ENCODE assay signal across 19 cellular contexts in genomic region chr4:37473807-37474206, GRCh38.
DNase-seq lines count a peak whose midpoint lies in the region; FAIRE-seq and TF ChIP-seq lines count a peak whose summit lies in the region.
"Had no signal": no experiment of that assay in that cellular context is flagged by ENCODE, and none has a peak within 500 bp of the region (broad histone marks: within the 10 kb centered on the region; RNA-seq: fewer than 3 reads in every experiment).

No MANE protein-coding gene starts in this region.

- H3K27ac ChIP-seq in HEK293 (ENCODE audit: extremely low read depth, low read depth, low read length) (no peak overlapping the region), neural progenitor cell (no peak overlapping the region)
- H3K27ac ChIP-seq: GM23248 had no signal

- H3K27me3 ChIP-seq in neural progenitor cell = no peaks in the 10 kb centered on the region

- H3K9ac ChIP-seq in neural progenitor cell = no peak overlapping the region
- H3K9ac ChIP-seq: GM23248 had no signal

- H3K4me3 Mint-ChIP-seq in Calu3 (ENCODE audit: low read depth, unreplicated experiment) (peak overlapping the region; percentile 32), neural progenitor cell (no peak overlapping the region)
- H3K4me3 Mint-ChIP-seq: CD4-positive, alpha-beta memory T cell had no signal

- H3F3A ChIP-seq in neural progenitor cell (ENCODE audit: low read depth) = no peaks in the 10 kb centered on the region

- H3K4me1 ChIP-seq in HEK293 (ENCODE audit: control insufficient read depth, insufficient read depth, low read length) (no peaks in the 10 kb centered on the region), neural progenitor cell (no peaks in the 10 kb centered on the region)

- H3K27ac Mint-ChIP-seq in Calu3 (ENCODE audit: unreplicated experiment) = peak overlapping the region; percentile 89
- H3K27ac Mint-ChIP-seq in neural progenitor cell = peak overlapping the region; percentile 31
- H3K27ac Mint-ChIP-seq: CD4-positive, alpha-beta memory T cell had no signal

- FAIRE-seq in urothelium cell line (lab: Jason Lieb, UNC) = peak; percentile 27
- FAIRE-seq: D721Med, GM12878, GM19239, H1 had no signal

- no peaks in the 10 kb centered on the region for H3K79me2 ChIP-seq in neural progenitor cell (ENCODE audit: low read depth)

- DNase-seq in Calu3 = no peak
- no peak for DNase-seq in neural progenitor cell (ENCODE audit: low spot score)
- no peak for DNase-seq in urothelium cell line (ENCODE audit: low spot score)
- no peak for DNase-seq in DMS 273 (lab: John Stamatoyannopoulos, UW; ENCODE audit: unreplicated experiment)
- no peak for DNase-seq in lower leg skin (ENCODE audit: low spot score in 2 of 2)
- DNase-seq: C1 segment of cervical spinal cord; Caco-2; CD4-positive, alpha-beta memory T cell; DMS79; EL; GDM1; GM23248; H7; HCEC 1CT had no signal

- BruUV-seq in Calu3 (replicated peaks; lab: Mats Ljungman, UMichigan) = no TSS peak

- H3K27me3 Mint-ChIP-seq in Calu3 (ENCODE audit: unreplicated experiment) = no peaks in the 10 kb centered on the region
- H3K27me3 Mint-ChIP-seq in neural progenitor cell (ENCODE audit: insufficient read depth, low read depth) = no peaks in the 10 kb centered on the region

- H3K9me3 ChIP-seq in HEK293 (ENCODE audit: control insufficient read depth, insufficient read depth, low read depth, low read length) (no peaks in the 10 kb centered on the region), neural progenitor cell (ENCODE audit: low read depth) (no peaks in the 10 kb centered on the region)
- H3K9me3 ChIP-seq: Caco-2 had no signal

- no peaks in the 10 kb centered on the region for H4K20me1 ChIP-seq in neural progenitor cell (ENCODE audit: low read depth)

- POLR2A ChIA-PET in HEK293 (lab: Yijun Ruan, JAX) = no interaction called here

- H3K4me1 Mint-ChIP-seq in Calu3 (ENCODE audit: low read depth, unreplicated experiment) (peaks cover 61% of the 10 kb centered on the region), neural progenitor cell (peaks cover 2% of the 10 kb centered on the region)
- H3K4me1 Mint-ChIP-seq: CD4-positive, alpha-beta memory T cell had no signal

- no peak overlapping the region for H3K4me2 ChIP-seq in neural progenitor cell

- peaks cover 36% of the 10 kb centered on the region for H3K36me3 Mint-ChIP-seq in Calu3 (ENCODE audit: insufficient read depth, unreplicated experiment)
- H3K36me3 Mint-ChIP-seq in neural progenitor cell = no peaks in the 10 kb centered on the region
- H3K36me3 Mint-ChIP-seq: CD4-positive, alpha-beta memory T cell had no signal

- TF ChIP-seq CTCF in Calu3 (IDR thresholded peaks at IDR 0.05; ENCODE audit: unreplicated experiment) (no peak), HEK293 (tag by site-specific recombination; IDR thresholded peaks at IDR 0.05) (no peak), neural progenitor cell (IDR thresholded peaks at IDR 0.05) (no peak), lower leg skin (IDR thresholded peaks at IDR 0.05) (no peak)

- 94 to 97% methylated on average over 2 of the region's 2 CpGs for WGBS in lower leg skin, 2 donors

- no peak for TF ChIP-seq POLR2A in lower leg skin (IDR thresholded peaks at IDR 0.05)

- H3K9me3 Mint-ChIP-seq in Calu3 (ENCODE audit: low read depth, unreplicated experiment) (peaks cover 2% of the 10 kb centered on the region), neural progenitor cell (no peaks in the 10 kb centered on the region)

- H3K4me3 ChIP-seq in HEK293 (ENCODE audit: low read depth, low read length) = no peak overlapping the region
- H3K4me3 ChIP-seq in neural progenitor cell = no peak overlapping the region
- H3K4me3 ChIP-seq in lower leg skin (ENCODE audit: low read depth, poor library complexity, severe bottlenecking) = no peak overlapping the region
- H3K4me3 ChIP-seq: GM12878, GM23248 had no signal

- CTCF ChIA-PET in Calu3 (lab: Charles Lee) (no interaction called here), HEK293 (lab: Yijun Ruan, JAX) (no interaction called here)

- H2AFZ ChIP-seq in neural progenitor cell (replicated peaks) = no peak overlapping the region
- H2AFZ ChIP-seq: GM23248 had no signal

- intact Hi-C loops in Calu3 (cut with micrococcal nuclease; ENCODE audit: unreplicated experiment) (loop anchor here (2.0 kb wide), 1 partner anchor 89 kb away; no protein-coding TSS in a partner anchor), lower leg skin (cut with DNase I; ENCODE audit: low total_unique reads) (no loop called here)

- no peaks in the 10 kb centered on the region for H3K36me3 ChIP-seq in HEK293 (ENCODE audit: control insufficient read depth in 2 of 2, insufficient read depth in 1 of 2, low read length in 2 of 2)
- no peaks in the 10 kb centered on the region for H3K36me3 ChIP-seq in neural progenitor cell

TF ChIP-seq in HEK293, 187 proteins besides CTCF, POLR2A, EP300 and RAD21:
- TF ChIP-seq ZNF266 (tag by site-specific recombination; IDR thresholded peaks at IDR 0.05; ENCODE audit: low read depth) (no peak), ATF2 (tag by site-specific recombination; IDR thresholded peaks at IDR 0.05; ENCODE audit: low read depth) (peak; percentile 48; the same call in 1 of the 2 replicates), ZNF639 (tag by site-specific recombination; IDR thresholded peaks at IDR 0.05) (no peak), KLF17 (tag by site-specific recombination; IDR thresholded peaks at IDR 0.05) (no peak)
